ENCODE assay signal across 15 cellular contexts in the genomic region with DNA sequence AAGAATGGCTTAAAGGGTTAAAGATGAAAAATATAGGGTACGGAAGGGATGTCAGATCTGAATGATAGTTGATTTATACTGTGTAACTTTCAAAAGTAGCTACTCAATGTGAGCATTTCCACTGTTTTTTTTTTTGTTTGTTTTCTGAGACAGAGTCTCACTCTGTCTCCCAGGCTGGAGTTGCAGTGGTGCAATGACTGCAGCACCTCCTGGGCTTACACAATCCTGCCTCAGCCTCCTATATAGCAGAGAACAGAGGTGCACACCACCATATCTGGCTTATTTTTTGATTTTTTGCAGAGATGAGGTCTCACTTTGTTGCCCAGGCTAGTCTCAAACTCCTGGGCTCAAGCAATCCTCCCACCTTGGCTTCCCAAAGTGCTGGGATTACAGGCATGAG.
"Had no signal": no experiment of that assay in that cellular context is flagged by ENCODE, and none has a peak within 500 bp of the region (broad histone marks: within the 10 kb centered on the region; RNA-seq: fewer than 3 reads in every experiment).

No MANE protein-coding gene starts in this region.

- H3K4me1 Mint-ChIP-seq: neural crest cell had no signal

- H3K27me3 Mint-ChIP-seq: activated CD4-positive, alpha-beta memory T cell treated with anti-CD3 and anti-CD28 coated beads, Interleukin-2, amount 10 ng/mL, durations not matched to agents 7 days and 5 days; activated T-helper 17 cell treated with anti-CD3 and anti-CD28 coated beads, Interleukin-2, amount 50 U/mL, for 72 hours had no signal

- H3K9me3 ChIP-seq: ascending aorta, left ventricle myocardium inferior, ovary, tibial nerve had no signal

- H3K27ac Mint-ChIP-seq: activated CD4-positive, alpha-beta memory T cell treated with anti-CD3 and anti-CD28 coated beads, Interleukin-2, amount 10 ng/mL, durations not matched to agents 7 days and 5 days had no signal

- H3K27ac ChIP-seq: ascending aorta, left ventricle myocardium inferior, ovary, tibial nerve had no signal

- H3K36me3 Mint-ChIP-seq: activated naive CD4-positive, alpha-beta T cell treated with anti-CD3 and anti-CD28 coated beads, Interleukin-2, amount 50 U/mL, for 72 hours had no signal

- H3K36me3 ChIP-seq: ovary had no signal

- H3K4me3 ChIP-seq: ascending aorta, left ventricle myocardium inferior, ovary, tibial nerve had no signal

- FAIRE-seq: bronchial epithelial cell had no signal

- H3K9me3 Mint-ChIP-seq: activated CD4-positive, alpha-beta memory T cell treated with anti-CD3 and anti-CD28 coated beads, Interleukin-2, amount 10 ng/mL, durations not matched to agents 7 days and 5 days; activated naive CD4-positive, alpha-beta T cell treated with anti-CD3 and anti-CD28 coated beads, Interleukin-2, amount 50 U/mL, for 72 hours; activated T-helper 17 cell treated with anti-CD3 and anti-CD28 coated beads, Interleukin-2, amount 50 U/mL, for 72 hours; neural crest cell had no signal

- H3K27me3 ChIP-seq: ascending aorta, ovary, tibial nerve had no signal

- H3K4me3 Mint-ChIP-seq: activated CD4-positive, alpha-beta memory T cell treated with anti-CD3 and anti-CD28 coated beads, Interleukin-2, amount 10 ng/mL, durations not matched to agents 7 days and 5 days; neural crest cell had no signal

- DNase-seq: activated CD4-positive, alpha-beta memory T cell treated with anti-CD3 and anti-CD28 coated beads, Interleukin-2, amount 10 ng/mL, durations not matched to agents 7 days and 5 days; activated CD4-positive, alpha-beta T cell treated with anti-CD3 and anti-CD28 coated beads for 1 hour; activated CD8-positive, alpha-beta memory T cell treated with anti-CD3 and anti-CD28 coated beads, Interleukin-2, amount 50 U/mL, for 48 hours; foreskin melanocyte; islet precursor cell; left ventricle myocardium inferior; mesendoderm; ovary; stimulated activated CD4-positive, alpha-beta T cell treated with anti-CD3 and anti-CD28 coated beads, Interleukin-4, amount 100 ng/mL, for 4 hours had no signal
